1 cellular context compared by ENCODE assay signal in genomic region chr20:13243826-13244376, GRCh38.
A peak's percentile ranks its signal among the peaks of the same experiment; 100 is the strongest.
TF ChIP-seq lines count a peak whose summit lies in the region.

No MANE protein-coding gene starts in this region.

TF ChIP-seq in HepG2, 621 proteins besides CTCF, POLR2A, EP300 and RAD21 (continued from another document and continues in another):
- TF ChIP-seq NFAT5 (CRISPR knock-in tag; IDR thresholded peaks at IDR 0.05) (no peak), SRSF1 (optimal IDR thresholded peaks at IDR 0.05; ENCODE audit: low read depth, low read length) (no peak), ZNF451 (CRISPR knock-in tag; IDR thresholded peaks at IDR 0.05) (0 out of 2 replicates have a peak, but pooled peaks have one; percentile 23), PREB (CRISPR knock-in tag; IDR thresholded peaks at IDR 0.05) (no peak), ZBTB38 (CRISPR knock-in tag; IDR thresholded peaks at IDR 0.05) (no peak), IRX3 (CRISPR knock-in tag; IDR thresholded peaks at IDR 0.05; ENCODE audit: borderline replicate concordance, low read depth) (no peak), TEF (CRISPR knock-in tag; IDR thresholded peaks at IDR 0.05) (peak; percentile 48; the same call in 1 of the 2 replicates), ZNF691 (CRISPR knock-in tag; IDR thresholded peaks at IDR 0.05; ENCODE audit: borderline replicate concordance, low read depth) (peak; percentile 91), SMARCE1 (IDR thresholded peaks at IDR 0.05; ENCODE audit: borderline replicate concordance) (peak; percentile 65; the same call in 1 of the 2 replicates), STAG1 (CRISPR knock-in tag; IDR thresholded peaks at IDR 0.05) (peak; percentile 39), SNAPC5 (CRISPR knock-in tag; IDR thresholded peaks at IDR 0.05; ENCODE audit: borderline replicate concordance) (peak; percentile 79; the same call in 1 of the 2 replicates), SNRNP70 (IDR thresholded peaks at IDR 0.05; ENCODE audit: low read depth, low read length) (no peak), ZNF281 (CRISPR knock-in tag; IDR thresholded peaks at IDR 0.05; ENCODE audit: borderline replicate concordance) (peak; percentile 73; the same call in 1 of the 2 replicates), NRL (CRISPR knock-in tag; IDR thresholded peaks at IDR 0.05; ENCODE audit: borderline replicate concordance) (no peak), MIXL1 (CRISPR knock-in tag; IDR thresholded peaks at IDR 0.05) (peak; percentile 98), ZNF335 (CRISPR knock-in tag; IDR thresholded peaks at IDR 0.05) (peak; percentile 88), ZNF224 (CRISPR knock-in tag; IDR thresholded peaks at IDR 0.05) (no peak), ZNF782 (CRISPR knock-in tag; IDR thresholded peaks at IDR 0.05; ENCODE audit: borderline replicate concordance) (no peak), PHF5A (CRISPR knock-in tag; IDR thresholded peaks at IDR 0.05; ENCODE audit: low read depth, unreplicated experiment) (peak; percentile 98), HHEX (CRISPR knock-in tag; IDR thresholded peaks at IDR 0.05) (peak; percentile 99), ZNF431 (CRISPR knock-in tag; IDR thresholded peaks at IDR 0.05; ENCODE audit: borderline replicate concordance, low read depth) (peak; percentile 54; the same call in 1 of the 2 replicates), ZNF766 (CRISPR knock-in tag; IDR thresholded peaks at IDR 0.05; ENCODE audit: borderline replicate concordance) (0 out of 2 replicates have a peak, but pooled peaks have one; percentile 83), ZBTB34 (CRISPR knock-in tag; IDR thresholded peaks at IDR 0.05) (peak; percentile 95; the same call in 1 of the 2 replicates), ZNF441 (CRISPR knock-in tag; IDR thresholded peaks at IDR 0.05; ENCODE audit: borderline replicate concordance) (0 out of 2 replicates have a peak, but pooled peaks have one; percentile 54), SKIL (CRISPR knock-in tag; IDR thresholded peaks at IDR 0.05; ENCODE audit: borderline replicate concordance) (peak; percentile 97), PITX1 (CRISPR knock-in tag; IDR thresholded peaks at IDR 0.05) (peak; percentile 98), ZBTB46 (CRISPR knock-in tag; IDR thresholded peaks at IDR 0.05; ENCODE audit: borderline replicate concordance) (no peak), FIP1L1 (IDR thresholded peaks at IDR 0.05; ENCODE audit: borderline replicate concordance, insufficient read depth, low read depth, low read length) (no peak), ZNF749 (CRISPR knock-in tag; IDR thresholded peaks at IDR 0.05; ENCODE audit: borderline replicate concordance) (peak; percentile 88; the same call in 1 of the 2 replicates), CEBPG (CRISPR knock-in tag; IDR thresholded peaks at IDR 0.05) (peak; percentile 98), ZSCAN21 (CRISPR knock-in tag; IDR thresholded peaks at IDR 0.05; ENCODE audit: borderline replicate concordance) (peak; percentile 63; the same call in 1 of the 2 replicates), IRF9 (CRISPR knock-in tag; IDR thresholded peaks at IDR 0.05; ENCODE audit: borderline replicate concordance) (no peak), HOXA5 (CRISPR knock-in tag; IDR thresholded peaks at IDR 0.05) (peak; percentile 99), NR2F2 (IDR thresholded peaks at IDR 0.05; ENCODE audit: borderline replicate concordance, low read depth) (peak; percentile 99), TBX2 (CRISPR knock-in tag; IDR thresholded peaks at IDR 0.05; ENCODE audit: borderline replicate concordance) (peak; percentile 98), THAP7 (CRISPR knock-in tag; IDR thresholded peaks at IDR 0.05) (no peak), MTERF4 (CRISPR knock-in tag; IDR thresholded peaks at IDR 0.05) (no peak), ZBTB8A (CRISPR knock-in tag; IDR thresholded peaks at IDR 0.05; ENCODE audit: borderline replicate concordance, low read depth) (no peak), ZFP90 (CRISPR knock-in tag; IDR thresholded peaks at IDR 0.05; ENCODE audit: borderline replicate concordance) (peak; percentile 94), ATRX (CRISPR knock-in tag; IDR thresholded peaks at IDR 0.05; ENCODE audit: borderline replicate concordance) (no peak)
